Comparison of ENCODE assay signal across 17 cellular contexts in genomic region chr11:78270993-78271392, GRCh38.
"Had no signal": no experiment of that assay in that cellular context is flagged by ENCODE, and none has a peak within 500 bp of the region (broad histone marks: within the 10 kb centered on the region; RNA-seq: fewer than 3 reads in every experiment).

No MANE protein-coding gene starts in this region.

- H3K4me1 ChIP-seq: colonic mucosa, prostate gland had no signal

- H3K4me2 ChIP-seq: SK-N-SH had no signal

- H3K27ac ChIP-seq: cardiac muscle cell, colonic mucosa, prostate gland, stomach, tibial artery, VCaP had no signal

- DNase-seq: activated CD4-positive, alpha-beta memory T cell treated with anti-CD3 and anti-CD28 coated beads for 36 hours; activated CD4-positive, alpha-beta T cell treated with anti-CD3 and anti-CD28 coated beads for 1 hour; activated naive CD4-positive, alpha-beta T cell treated with anti-CD3 and anti-CD28 coated beads, Interleukin-2, amount 10 ng/mL, durations not matched to agents 7 days and 5 days; activated T-cell treated with anti-CD3 and anti-CD28 coated beads, Interleukin-2, amount 50 U/mL, for 24 hours; colonic mucosa; effector CD8-positive, alpha-beta T cell; foreskin melanocyte; heart left ventricle; natural killer cell; SK-N-SH; stimulated activated CD4-positive, alpha-beta T cell treated with anti-CD3 and anti-CD28 coated beads, Interleukin-1b, Interleukin-23, amount 100 ng/mL, for 48 hours; stomach; T-cell; tibial artery had no signal

- H3K9ac ChIP-seq: SK-N-SH had no signal

- H3K36me3 ChIP-seq: cardiac muscle cell, colonic mucosa, prostate gland had no signal

- H3K27me3 ChIP-seq: cardiac muscle cell, colonic mucosa, heart left ventricle, stomach, tibial artery had no signal

- H3K4me3 ChIP-seq: cardiac muscle cell, colonic mucosa, heart left ventricle, prostate gland, stomach, tibial artery had no signal
